Comparison of ENCODE assay signal across 1 cellular context in genomic region chr2:69742170-69742952, GRCh38.
TF ChIP-seq lines count a peak whose summit lies in the region.

No MANE protein-coding gene starts in this region.

TF ChIP-seq in K562, 482 proteins besides CTCF, POLR2A, EP300 and RAD21 (continued from another document):
- TF ChIP-seq, protein P1, sequence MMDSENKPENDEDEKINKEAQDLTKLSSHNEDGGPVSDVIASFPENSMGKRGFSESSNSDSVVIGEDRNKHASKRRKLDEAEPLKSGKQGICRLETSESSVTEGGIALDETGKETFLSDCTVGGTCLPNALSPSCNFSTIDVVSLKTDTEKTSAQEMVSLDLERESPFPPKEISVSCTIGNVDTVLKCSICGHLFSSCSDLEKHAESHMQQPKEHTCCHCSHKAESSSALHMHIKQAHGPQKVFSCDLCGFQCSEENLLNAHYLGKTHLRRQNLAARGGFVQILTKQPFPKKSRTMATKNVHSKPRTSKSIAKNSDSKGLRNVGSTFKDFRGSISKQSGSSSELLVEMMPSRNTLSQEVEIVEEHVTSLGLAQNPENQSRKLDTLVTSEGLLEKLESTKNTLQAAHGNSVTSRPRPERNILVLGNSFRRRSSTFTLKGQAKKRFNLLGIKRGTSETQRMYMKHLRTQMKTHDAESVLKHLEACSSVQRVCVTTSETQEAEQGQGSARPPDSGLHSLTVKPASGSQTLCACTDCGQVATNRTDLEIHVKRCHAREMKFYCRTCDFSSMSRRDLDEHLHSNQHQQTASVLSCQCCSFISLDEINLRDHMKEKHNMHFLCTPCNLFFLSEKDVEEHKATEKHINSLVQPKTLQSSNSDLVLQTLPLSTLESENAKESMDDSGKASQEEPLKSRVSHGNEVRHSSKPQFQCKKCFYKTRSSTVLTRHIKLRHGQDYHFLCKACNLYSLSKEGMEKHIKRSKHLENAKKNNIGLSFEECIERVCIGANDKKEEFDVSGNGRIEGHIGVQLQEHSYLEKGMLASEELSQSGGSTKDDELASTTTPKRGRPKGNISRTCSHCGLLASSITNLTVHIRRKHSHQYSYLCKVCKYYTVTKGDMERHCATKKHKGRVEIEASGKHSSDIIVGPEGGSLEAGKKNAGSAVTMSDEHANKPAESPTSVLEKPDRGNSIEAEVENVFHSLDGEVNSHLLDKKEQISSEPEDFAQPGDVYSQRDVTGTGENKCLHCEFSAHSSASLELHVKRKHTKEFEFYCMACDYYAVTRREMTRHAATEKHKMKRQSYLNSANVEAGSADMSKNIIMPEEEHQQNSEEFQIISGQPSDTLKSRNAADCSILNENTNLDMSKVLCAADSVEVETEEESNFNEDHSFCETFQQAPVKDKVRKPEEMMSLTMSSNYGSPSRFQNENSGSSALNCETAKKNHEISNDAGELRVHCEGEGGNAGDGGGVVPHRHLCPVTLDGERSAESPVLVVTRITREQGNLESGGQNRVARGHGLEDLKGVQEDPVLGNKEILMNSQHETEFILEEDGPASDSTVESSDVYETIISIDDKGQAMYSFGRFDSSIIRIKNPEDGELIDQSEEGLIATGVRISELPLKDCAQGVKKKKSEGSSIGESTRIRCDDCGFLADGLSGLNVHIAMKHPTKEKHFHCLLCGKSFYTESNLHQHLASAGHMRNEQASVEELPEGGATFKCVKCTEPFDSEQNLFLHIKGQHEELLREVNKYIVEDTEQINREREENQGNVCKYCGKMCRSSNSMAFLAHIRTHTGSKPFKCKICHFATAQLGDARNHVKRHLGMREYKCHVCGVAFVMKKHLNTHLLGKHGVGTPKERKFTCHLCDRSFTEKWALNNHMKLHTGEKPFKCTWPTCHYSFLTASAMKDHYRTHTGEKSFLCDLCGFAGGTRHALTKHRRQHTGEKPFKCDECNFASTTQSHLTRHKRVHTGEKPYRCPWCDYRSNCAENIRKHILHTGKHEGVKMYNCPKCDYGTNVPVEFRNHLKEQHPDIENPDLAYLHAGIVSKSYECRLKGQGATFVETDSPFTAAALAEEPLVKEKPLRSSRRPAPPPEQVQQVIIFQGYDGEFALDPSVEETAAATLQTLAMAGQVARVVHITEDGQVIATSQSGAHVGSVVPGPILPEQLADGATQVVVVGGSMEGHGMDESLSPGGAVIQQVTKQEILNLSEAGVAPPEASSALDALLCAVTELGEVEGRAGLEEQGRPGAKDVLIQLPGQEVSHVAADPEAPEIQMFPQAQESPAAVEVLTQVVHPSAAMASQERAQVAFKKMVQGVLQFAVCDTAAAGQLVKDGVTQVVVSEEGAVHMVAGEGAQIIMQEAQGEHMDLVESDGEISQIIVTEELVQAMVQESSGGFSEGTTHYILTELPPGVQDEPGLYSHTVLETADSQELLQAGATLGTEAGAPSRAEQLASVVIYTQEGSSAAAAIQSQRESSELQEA (IDR thresholded peaks at IDR 0.05; ENCODE audit: low read depth): no peak
- TF ChIP-seq MCM5 (IDR thresholded peaks at IDR 0.05; ENCODE audit: low read depth) (no peak), U2AF1 (optimal IDR thresholded peaks at IDR 0.05; ENCODE audit: low read depth, low read length) (peak; percentile 8), MNT (conservative IDR thresholded peaks at IDR 0.05) (peak in 1 of 2 experiments; percentile 15; a peak in 1 of 4 replicates), VEZF1 (CRISPR knock-in tag; IDR thresholded peaks at IDR 0.05) (0 out of 2 replicates have a peak, but pooled peaks have one; percentile 12), POLR2G (IDR thresholded peaks at IDR 0.05; ENCODE audit: low read depth, low read length) (peak; percentile 73), XRCC4 (IDR thresholded peaks at IDR 0.05; ENCODE audit: extremely low read depth, insufficient read depth, insufficient read length) (no peak), ZBTB7A (IDR thresholded peaks at IDR 0.05; ENCODE audit: borderline replicate concordance, control insufficient read depth, low read depth, low read length) (peak; percentile 72; the same call in 1 of the 2 replicates), TAF1 (IDR thresholded peaks at IDR 0.05; ENCODE audit: control insufficient read depth, extremely low read depth, insufficient read depth, low read length, severe bottlenecking) (peak; percentile 5)
- TF ChIP-seq, protein P2, sequence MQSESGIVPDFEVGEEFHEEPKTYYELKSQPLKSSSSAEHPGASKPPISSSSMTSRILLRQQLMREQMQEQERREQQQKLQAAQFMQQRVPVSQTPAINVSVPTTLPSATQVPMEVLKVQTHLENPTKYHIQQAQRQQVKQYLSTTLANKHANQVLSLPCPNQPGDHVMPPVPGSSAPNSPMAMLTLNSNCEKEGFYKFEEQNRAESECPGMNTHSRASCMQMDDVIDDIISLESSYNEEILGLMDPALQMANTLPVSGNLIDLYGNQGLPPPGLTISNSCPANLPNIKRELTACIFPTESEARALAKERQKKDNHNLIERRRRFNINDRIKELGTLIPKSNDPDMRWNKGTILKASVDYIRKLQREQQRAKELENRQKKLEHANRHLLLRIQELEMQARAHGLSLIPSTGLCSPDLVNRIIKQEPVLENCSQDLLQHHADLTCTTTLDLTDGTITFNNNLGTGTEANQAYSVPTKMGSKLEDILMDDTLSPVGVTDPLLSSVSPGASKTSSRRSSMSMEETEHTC (IDR thresholded peaks at IDR 0.05): 0 out of 2 replicates have a peak, but pooled peaks have one; percentile 1
- TF ChIP-seq, protein P3, sequence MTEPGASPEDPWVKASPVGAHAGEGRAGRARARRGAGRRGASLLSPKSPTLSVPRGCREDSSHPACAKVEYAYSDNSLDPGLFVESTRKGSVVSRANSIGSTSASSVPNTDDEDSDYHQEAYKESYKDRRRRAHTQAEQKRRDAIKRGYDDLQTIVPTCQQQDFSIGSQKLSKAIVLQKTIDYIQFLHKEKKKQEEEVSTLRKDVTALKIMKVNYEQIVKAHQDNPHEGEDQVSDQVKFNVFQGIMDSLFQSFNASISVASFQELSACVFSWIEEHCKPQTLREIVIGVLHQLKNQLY (CRISPR knock-in tag; conservative IDR thresholded peaks at IDR 0.05): no peak
TF ChIP-seq in K562: peak in this region for 14.
